In genomic region chr2:158315000-158315399, GRCh38 we compare ENCODE assay signal across 21 cellular contexts.
DNase-seq lines count a peak whose midpoint lies in the region; TF ChIP-seq lines count a peak whose summit lies in the region.
"Had no signal": no experiment of that assay in that cellular context is flagged by ENCODE, and none has a peak within 500 bp of the region (broad histone marks: within the 10 kb centered on the region; RNA-seq: fewer than 3 reads in every experiment).

No MANE protein-coding gene starts in this region.

- H3K36me3 ChIP-seq in prostate gland: no peaks in the 10 kb centered on the region
- H3K36me3 ChIP-seq: BLaER1 treated with 17β-estradiol and CSF1 and Interleukin-3, amounts not matched to agents 10 nM and 100 nM had no signal

- no peak for TF ChIP-seq CTCF in prostate gland (IDR thresholded peaks at IDR 0.05)

- DNase-seq in NCI-H510A treated with DMSO at 0.1 percent for 48 hours (lab: John Stamatoyannopoulos, UW) (peak; percentile 31), NCI-H510A (lab: John Stamatoyannopoulos, UW) (no peak), DMS53 (lab: John Stamatoyannopoulos, UW) (peak; percentile 78), NCI-H748 (lab: John Stamatoyannopoulos, UW; ENCODE audit: unreplicated experiment) (peak; percentile 52), prostate gland (ENCODE audit: low spot score) (peak; percentile 24), cerebellum (ENCODE audit: low spot score) (no peak), NCI-H2196 treated with DMSO at 0.1 percent for 48 hours (lab: John Stamatoyannopoulos, UW; ENCODE audit: unreplicated experiment) (no peak)
- DNase-seq: AML-193; CD4-positive, alpha-beta T cell; IMR-90; NCI-H1048; NCI-H1436; NCI-H1930; NCI-H2171 treated with DMSO at 0.1 percent for 48 hours; NCI-H526; NK-92 treated with Interleukin-12 subunit alpha and Interleukin-12 subunit beta, amount 100 ng/mL, for 24 hours; PC-3; T-cell had no signal

- peak overlapping the region in 1 of 2 donors; percentile 10 for H3K27ac ChIP-seq in prostate gland
- H3K27ac ChIP-seq: A549; BLaER1 treated with 17β-estradiol and CSF1 and Interleukin-3, amounts not matched to agents 10 nM and 100 nM; KMS-11 had no signal

- no peak overlapping the region for H3K4me3 ChIP-seq in prostate gland
- H3K4me3 ChIP-seq: A549; BLaER1 treated with 17β-estradiol and CSF1 and Interleukin-3, amounts not matched to agents 10 nM and 100 nM had no signal

- H3K4me1 ChIP-seq in prostate gland (replicated peaks): no peaks in the 10 kb centered on the region
- H3K4me1 ChIP-seq: A549 had no signal

- TF ChIP-seq POLR2A in prostate gland (IDR thresholded peaks at IDR 0.05): no peak

- no peaks in the 10 kb centered on the region for H3K27me3 ChIP-seq in prostate gland (replicated peaks; ENCODE audit: insufficient read depth)
- H3K27me3 ChIP-seq: BLaER1 treated with 17β-estradiol and CSF1 and Interleukin-3, amounts not matched to agents 10 nM and 100 nM had no signal

- WGBS in prostate gland: 25% methylated on average over 1 of the region's 1 CpG

- no peaks in the 10 kb centered on the region for H3K9me3 ChIP-seq in prostate gland
- H3K9me3 ChIP-seq: A549 had no signal

- intact Hi-C loops in prostate gland (cut with DNase I): no loop called here

Comparison
In these comparisons a context has a peak if more than half of its experiments do, and no peak if none do; other contexts are left out.
1. DNase-seq: peak in NCI-H510A treated with DMSO at 0.1 percent for 48 hours (single experiment), DMS53 (single experiment), NCI-H748 (single experiment) and prostate gland (single experiment); none in NCI-H510A (single experiment), cerebellum (single experiment) and NCI-H2196 treated with DMSO at 0.1 percent for 48 hours (single experiment).